Comparison of ENCODE assay signal across 8 cellular contexts in the genomic region with DNA sequence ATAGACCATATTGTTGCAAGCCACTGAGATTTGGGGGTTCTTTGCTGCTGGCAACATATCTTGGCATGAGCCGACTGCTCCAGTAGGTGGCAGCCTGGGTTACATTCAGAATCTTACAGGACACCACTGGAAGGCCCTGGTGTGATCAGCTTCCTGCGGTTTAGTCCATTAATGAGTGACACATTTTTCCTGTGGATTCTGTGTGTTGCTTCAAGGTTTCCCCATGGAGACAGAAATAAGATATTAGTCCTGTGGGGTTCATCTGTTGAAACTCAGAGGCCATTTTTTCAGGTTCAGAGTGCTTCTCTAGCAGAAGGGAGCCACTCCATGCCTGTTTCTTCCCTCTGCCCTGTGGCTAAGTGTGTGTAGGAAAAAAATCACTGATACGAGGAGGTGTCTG.
A peak's percentile ranks its signal among the peaks of the same experiment; 100 is the strongest.
DNase-seq lines count a peak whose midpoint lies in the region; ATAC-seq and TF ChIP-seq lines count a peak whose summit lies in the region.

No MANE protein-coding gene starts in this region.

- H3K4me3 Mint-ChIP-seq in stimulated activated naive B cell treated with anti-CD40 and anti-IgM and Interleukin-4, amounts not matched to agents 10 μg/mL and 1 μg/mL and 100 μg/mL, for 72 hours = no peak overlapping the region

- intact Hi-C loops in left ventricle myocardium inferior (cut with micrococcal nuclease) = loop anchor here (10.0 kb wide), 1 partner anchor 337 kb away; no protein-coding TSS in a partner anchor

- ATAC-seq in GM18511 (IDR thresholded peaks at IDR 0.05; ENCODE audit: unreplicated experiment) (peak; percentile 86), HG02870 (IDR thresholded peaks at IDR 0.05; ENCODE audit: unreplicated experiment) (peak; percentile 85)
- ATAC-seq in stimulated activated naive B cell treated with anti-CD40 and anti-IgM and Interleukin-4, amounts not matched to agents 10 μg/mL and 1 μg/mL and 100 μg/mL, for 72 hours (replicated peaks) = peak; percentile 58 to 68

- H3K27me3 ChIP-seq in left ventricle myocardium inferior (ENCODE audit: low read depth) = no peaks in the 10 kb centered on the region

- TF ChIP-seq CTCF in left ventricle myocardium inferior (IDR thresholded peaks at IDR 0.05; ENCODE audit: borderline replicate concordance) = peak; percentile 64

- H3K27me3 Mint-ChIP-seq in stimulated activated naive B cell treated with anti-CD40 and anti-IgM and Interleukin-4, amounts not matched to agents 10 μg/mL and 1 μg/mL and 100 μg/mL, for 72 hours = peaks cover 0 to 17% of the 10 kb centered on the region in 2 donors

- no peak overlapping the region for H3K27ac Mint-ChIP-seq in stimulated activated naive B cell treated with anti-CD40 and anti-IgM and Interleukin-4, amounts not matched to agents 10 μg/mL and 1 μg/mL and 100 μg/mL, for 72 hours

- H3K9me3 ChIP-seq in left ventricle myocardium inferior (replicated peaks) = no peaks in the 10 kb centered on the region

- no peaks in the 10 kb centered on the region for H3K36me3 Mint-ChIP-seq in stimulated activated naive B cell treated with anti-CD40 and anti-IgM and Interleukin-4, amounts not matched to agents 10 μg/mL and 1 μg/mL and 100 μg/mL, for 72 hours

- no peaks in the 10 kb centered on the region for H3K4me1 Mint-ChIP-seq in stimulated activated naive B cell treated with anti-CD40 and anti-IgM and Interleukin-4, amounts not matched to agents 10 μg/mL and 1 μg/mL and 100 μg/mL, for 72 hours

- H3K4me3 ChIP-seq in left ventricle myocardium inferior = no peak overlapping the region

- H3K4me1 ChIP-seq in left ventricle myocardium inferior = no peaks in the 10 kb centered on the region

- H3K9me3 Mint-ChIP-seq in stimulated activated naive B cell treated with anti-CD40 and anti-IgM and Interleukin-4, amounts not matched to agents 10 μg/mL and 1 μg/mL and 100 μg/mL, for 72 hours = no peaks in the 10 kb centered on the region

- H3K36me3 ChIP-seq in left ventricle myocardium inferior = no peaks in the 10 kb centered on the region

- no peak overlapping the region for H3K27ac ChIP-seq in left ventricle myocardium inferior (replicated peaks)

- DNase-seq in COLO829 (ENCODE audit: low spot score) = peak; percentile 59
- DNase-seq in NCI-H128 (lab: John Stamatoyannopoulos, UW; ENCODE audit: unreplicated experiment) = peak; percentile 16
- peak; percentile 5 to 28 for DNase-seq in activated CD4-positive, alpha-beta T cell treated with anti-CD3 and anti-CD28 coated beads, Interleukin-2, amount 50 U/mL, for 48 hours
- no peak for DNase-seq in left ventricle myocardium inferior
- peak; percentile 8 for DNase-seq in stimulated activated naive B cell treated with anti-CD40 and anti-IgM and Interleukin-4, amounts not matched to agents 10 μg/mL and 1 μg/mL and 100 μg/mL, for 72 hours
- no peak for DNase-seq in NCI-H446 treated with DMSO at 0.1 percent for 48 hours (lab: John Stamatoyannopoulos, UW)

Comparison
In these comparisons a context has a peak if more than half of its experiments do, and no peak if none do; other contexts are left out.
1. DNase-seq: peak in COLO829 (single experiment), NCI-H128 (single experiment), activated CD4-positive, alpha-beta T cell treated with anti-CD3 and anti-CD28 coated beads, Interleukin-2, amount 50 U/mL, for 48 hours (2 of 2) and stimulated activated naive B cell treated with anti-CD40 and anti-IgM and Interleukin-4, amounts not matched to agents 10 μg/mL and 1 μg/mL and 100 μg/mL, for 72 hours (single experiment); none in left ventricle myocardium inferior (single experiment) and NCI-H446 treated with DMSO at 0.1 percent for 48 hours (single experiment).
2. Peak in every context shown above with its lines, with median percentiles within 50 percentile points of each other: ATAC-seq.